8 cellular contexts compared by ENCODE assay signal in the genomic region with DNA sequence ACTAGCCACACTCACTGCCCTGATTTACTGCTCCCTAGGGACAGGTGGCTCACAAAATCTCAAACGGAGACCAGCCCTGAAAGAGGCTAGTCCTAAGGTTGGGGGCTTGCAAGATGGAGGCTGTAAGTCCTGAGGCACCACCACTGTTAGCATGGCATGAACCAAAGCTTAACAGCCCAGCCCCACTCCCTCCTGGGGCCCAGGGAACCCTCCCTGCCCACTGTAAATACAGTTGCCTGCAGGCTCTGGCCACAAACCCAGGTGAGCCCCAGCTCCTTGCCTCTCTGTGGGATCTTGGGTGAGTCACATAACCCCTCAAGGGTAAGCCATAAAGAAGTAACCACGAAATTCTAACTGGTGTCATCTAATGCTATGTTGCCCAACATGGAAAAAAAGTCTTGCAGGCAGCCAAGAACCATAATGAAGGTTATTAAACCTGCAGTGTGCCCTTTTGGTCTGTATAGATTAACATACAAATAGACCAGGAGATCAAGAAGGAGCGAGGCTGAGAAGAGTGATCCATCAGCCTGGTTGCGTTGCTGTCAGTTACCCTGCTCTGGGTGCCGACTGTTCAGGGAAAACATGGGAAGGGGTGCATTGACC. TPM values are rescaled to one million over a fixed set of nuclear protein-coding genes. Genes with fewer than 3 reads are reported as not detected.
DNase-seq lines count a peak whose midpoint lies in the region; ATAC-seq and TF ChIP-seq lines count a peak whose summit lies in the region.

No MANE protein-coding gene starts in this region.

- H3K36me3 Mint-ChIP-seq in activated CD8-positive, alpha-beta T cell treated with anti-CD3 and anti-CD28 coated beads for 36 hours (ENCODE audit: low read depth) = peaks cover 26% of the 10 kb centered on the region
- peaks cover 22 to 45% of the 10 kb centered on the region in 2 donors for H3K36me3 Mint-ChIP-seq in stimulated activated naive B cell treated with anti-CD40 and anti-IgM and Interleukin-4, amounts not matched to agents 10 μg/mL and 1 μg/mL and 100 μg/mL, for 72 hours

- no peaks in the 10 kb centered on the region for H3K9me3 ChIP-seq in mucosa of descending colon

- H3K27ac ChIP-seq in substantia nigra (ENCODE audit: low read depth, low read length, poor library complexity, severe bottlenecking) = no peak overlapping the region

- H3K4me1 Mint-ChIP-seq in activated CD8-positive, alpha-beta T cell treated with anti-CD3 and anti-CD28 coated beads for 36 hours (ENCODE audit: low read depth) = peaks cover 63% of the 10 kb centered on the region
- peaks cover 30 to 51% of the 10 kb centered on the region in 2 donors for H3K4me1 Mint-ChIP-seq in stimulated activated naive B cell treated with anti-CD40 and anti-IgM and Interleukin-4, amounts not matched to agents 10 μg/mL and 1 μg/mL and 100 μg/mL, for 72 hours

- ATAC-seq in activated CD8-positive, alpha-beta T cell treated with anti-CD3 and anti-CD28 coated beads for 36 hours = peak; percentile 38
- ATAC-seq in stimulated activated naive B cell treated with anti-CD40 and anti-IgM and Interleukin-4, amounts not matched to agents 10 μg/mL and 1 μg/mL and 100 μg/mL, for 72 hours (replicated peaks) = peak; percentile 7 to 9
- ATAC-seq in HG02852 (IDR thresholded peaks at IDR 0.05; ENCODE audit: unreplicated experiment) (no peak), mucosa of descending colon (no peak)

- POLR2A ChIA-PET in activated CD8-positive, alpha-beta T cell treated with anti-CD3 and anti-CD28 coated beads for 36 hours (lab: Charles Lee) = interaction anchor here (0.9 to 3.1 kb wide), 7 partner anchors 20 to 247 kb away, joined by 3 to 8 read pairs (median 4); no protein-coding TSS in a partner anchor

- H3K4me3 Mint-ChIP-seq in activated CD8-positive, alpha-beta T cell treated with anti-CD3 and anti-CD28 coated beads for 36 hours = peak overlapping the region; percentile 66
- peak overlapping the region; percentile 54 to 74 for H3K4me3 Mint-ChIP-seq in stimulated activated naive B cell treated with anti-CD40 and anti-IgM and Interleukin-4, amounts not matched to agents 10 μg/mL and 1 μg/mL and 100 μg/mL, for 72 hours

- peaks cover 3% of the 10 kb centered on the region for H3K36me3 ChIP-seq in mucosa of descending colon (ENCODE audit: low read depth)

- H3K9me3 Mint-ChIP-seq in activated CD8-positive, alpha-beta T cell treated with anti-CD3 and anti-CD28 coated beads for 36 hours = no peaks in the 10 kb centered on the region
- no peaks in the 10 kb centered on the region for H3K9me3 Mint-ChIP-seq in stimulated activated naive B cell treated with anti-CD40 and anti-IgM and Interleukin-4, amounts not matched to agents 10 μg/mL and 1 μg/mL and 100 μg/mL, for 72 hours

- peak; percentile 65 for DNase-seq in activated gamma-delta T cell treated with Interleukin-2 at 50 U/mL for 16 hours
- no peak for DNase-seq in activated gamma-delta T cell (lab: John Stamatoyannopoulos, UW)
- peak; percentile 83 for DNase-seq in activated CD8-positive, alpha-beta T cell treated with anti-CD3 and anti-CD28 coated beads for 36 hours
- peak; percentile 67 for DNase-seq in fibroblast of villous mesenchyme (ENCODE audit: low read depth)
- no peak for DNase-seq in stimulated activated naive B cell treated with anti-CD40 and anti-IgM and Interleukin-4, amounts not matched to agents 10 μg/mL and 1 μg/mL and 100 μg/mL, for 72 hours
- no peak for DNase-seq in substantia nigra (lab: John Stamatoyannopoulos, UW)
- no peak for DNase-seq in mucosa of descending colon

- intact Hi-C loops in activated CD8-positive, alpha-beta T cell treated with anti-CD3 and anti-CD28 coated beads for 36 hours (cut with micrococcal nuclease) = loop anchor here (5.0 kb wide), 2 partner anchors 94 to 231 kb away; no protein-coding TSS in a partner anchor
- intact Hi-C loops in mucosa of descending colon (cut with DNase I, micrococcal nuclease) = no loop called here

- H3K4me1 ChIP-seq in mucosa of descending colon (ENCODE audit: low read depth) = peaks cover 26% of the 10 kb centered on the region

- H3K27ac Mint-ChIP-seq in activated CD8-positive, alpha-beta T cell treated with anti-CD3 and anti-CD28 coated beads for 36 hours = peak overlapping the region; percentile 91
- H3K27ac Mint-ChIP-seq in stimulated activated naive B cell treated with anti-CD40 and anti-IgM and Interleukin-4, amounts not matched to agents 10 μg/mL and 1 μg/mL and 100 μg/mL, for 72 hours = peak overlapping the region; percentile 80

- CTCF ChIA-PET in activated CD8-positive, alpha-beta T cell treated with anti-CD3 and anti-CD28 coated beads for 36 hours (lab: Charles Lee) = interaction anchor here (0.9 to 2.0 kb wide), 5 partner anchors 22 to 227 kb away, joined by 3 to 4 read pairs (median 3); no protein-coding TSS in a partner anchor

- no peak for TF ChIP-seq CTCF in activated CD8-positive, alpha-beta T cell treated with anti-CD3 and anti-CD28 coated beads for 36 hours (IDR thresholded peaks at IDR 0.05)
- no peak for TF ChIP-seq CTCF in fibroblast of villous mesenchyme (IDR thresholded peaks at IDR 0.05; ENCODE audit: insufficient read depth, low read depth, low read length)
- TF ChIP-seq CTCF in mucosa of descending colon (IDR thresholded peaks at IDR 0.05) = no peak

- H3K4me3 ChIP-seq in fibroblast of villous mesenchyme (ENCODE audit: low read depth, low read length) = no peak overlapping the region
- no peak overlapping the region for H3K4me3 ChIP-seq in mucosa of descending colon

- no peaks in the 10 kb centered on the region for H3K27me3 Mint-ChIP-seq in activated CD8-positive, alpha-beta T cell treated with anti-CD3 and anti-CD28 coated beads for 36 hours
- no peaks in the 10 kb centered on the region for H3K27me3 Mint-ChIP-seq in stimulated activated naive B cell treated with anti-CD40 and anti-IgM and Interleukin-4, amounts not matched to agents 10 μg/mL and 1 μg/mL and 100 μg/mL, for 72 hours

RNA-seq across cellular contexts. Expression of a gene that starts 1.7 kb away (rescaled TPM):
- 10 to 100 TPM; 30.2 to 35.9 TPM for total RNA-seq in activated CD8-positive, alpha-beta T cell treated with anti-CD3 and anti-CD28 coated beads for 36 hours
- total RNA-seq in fibroblast of villous mesenchyme (27.1 and 36.3 TPM in 2 replicates), mucosa of descending colon (10 to 100 TPM; 26.1 to 40.5 (median 35.4) TPM)

RNA-seq across cellular contexts. Expression of a gene that starts 30.0 kb away (rescaled TPM):
- 10 to 100 TPM; 16.7 to 22.1 TPM for total RNA-seq in activated CD8-positive, alpha-beta T cell treated with anti-CD3 and anti-CD28 coated beads for 36 hours
- total RNA-seq in fibroblast of villous mesenchyme (20.6 and 28.5 TPM in 2 replicates), mucosa of descending colon (10 to 100 TPM; 25.2 to 43.4 (median 27.4) TPM)

RNA-seq across cellular contexts. Expression of a gene that starts 44.3 kb away (rescaled TPM):
- not detected for total RNA-seq in activated CD8-positive, alpha-beta T cell treated with anti-CD3 and anti-CD28 coated beads for 36 hours
- total RNA-seq in fibroblast of villous mesenchyme (not detected in 2 replicates), mucosa of descending colon (1 to 10 TPM; 1.9 to 9.4 (median 2.9) TPM)

Comparison
In these comparisons a context has a peak if more than half of its experiments do, and no peak if none do; other contexts are left out.
1. DNase-seq: peak in activated gamma-delta T cell treated with Interleukin-2 at 50 U/mL for 16 hours (single experiment), activated CD8-positive, alpha-beta T cell treated with anti-CD3 and anti-CD28 coated beads for 36 hours (single experiment) and fibroblast of villous mesenchyme (single experiment); none in activated gamma-delta T cell (single experiment), stimulated activated naive B cell treated with anti-CD40 and anti-IgM and Interleukin-4, amounts not matched to agents 10 μg/mL and 1 μg/mL and 100 μg/mL, for 72 hours (single experiment), substantia nigra (0 of 49) and mucosa of descending colon (0 of 3).
2. ATAC-seq: peak in activated CD8-positive, alpha-beta T cell treated with anti-CD3 and anti-CD28 coated beads for 36 hours (single experiment) and stimulated activated naive B cell treated with anti-CD40 and anti-IgM and Interleukin-4, amounts not matched to agents 10 μg/mL and 1 μg/mL and 100 μg/mL, for 72 hours (2 of 2); none in HG02852 (single experiment) and mucosa of descending colon (single experiment).